In genomic region chr7:71238541-71238940, GRCh38 we compare ENCODE assay signal across 20 cellular contexts.
A peak's percentile ranks its signal among the peaks of the same experiment; 100 is the strongest.
DNase-seq lines count a peak whose midpoint lies in the region; ATAC-seq and TF ChIP-seq lines count a peak whose summit lies in the region.
"Had no signal": no experiment of that assay in that cellular context is flagged by ENCODE, and none has a peak within 500 bp of the region (broad histone marks: within the 10 kb centered on the region; RNA-seq: fewer than 3 reads in every experiment).

No MANE protein-coding gene starts in this region.

- H3K4me3 ChIP-seq in HUES64 (ENCODE audit: low read length) (no peak overlapping the region), testis (no peak overlapping the region)

- peaks cover 24% of the 10 kb centered on the region for H3K4me1 ChIP-seq in HUES64 (ENCODE audit: insufficient read depth, low read length)
- H3K4me1 ChIP-seq in testis = peaks cover 49% of the 10 kb centered on the region

- TF ChIP-seq CTCF in brain (conservative IDR thresholded peaks at IDR 0.05) = no peak
- TF ChIP-seq CTCF in testis (IDR thresholded peaks at IDR 0.05) = no peak
- no peak for TF ChIP-seq CTCF in CD4-positive, alpha-beta T cell (IDR thresholded peaks at IDR 0.05)

- H3K9me3 ChIP-seq in HUES64 (ENCODE audit: insufficient read depth, low read depth, low read length) (no peaks in the 10 kb centered on the region), testis (no peaks in the 10 kb centered on the region)
- no peaks in the 10 kb centered on the region for H3K9me3 ChIP-seq in CD4-positive, alpha-beta T cell (ENCODE audit: control insufficient read depth, low read length)

- H3K27ac ChIP-seq in HUES64 (ENCODE audit: low read depth, low read length) (0 out of 2 replicates have a peak overlapping the region, but pooled peaks have one; percentile 1), testis (peak overlapping the region; percentile 77 to 80)
- H3K27ac ChIP-seq in CD4-positive, alpha-beta T cell (ENCODE audit: low read depth, low read length) = no peak overlapping the region
- H3K27ac ChIP-seq: brain microvascular endothelial cell, HL-60 had no signal

- DNase-seq in myocyte (ENCODE audit: low read depth) (peak; percentile 5), testis (no peak), D341Med (ENCODE audit: low spot score) (no peak), putamen (ENCODE audit: low spot score) (no peak)
- no peak for DNase-seq in CD4-positive, alpha-beta T cell
- DNase-seq: activated CD8-positive, alpha-beta memory T cell treated with anti-CD3 and anti-CD28 coated beads for 24 hours; activated naive CD4-positive, alpha-beta T cell treated with anti-CD3 and anti-CD28 coated beads, Interleukin-2, amount 50 U/mL, for 16 hours; activated T-cell treated with anti-CD3 and anti-CD28 coated beads, Interleukin-2, amount 50 U/mL, for 4 hours; brain microvascular endothelial cell; CD4-positive, CD25-positive, alpha-beta regulatory T cell; DMS53; IMR-90; NCI-H1417; NCI-H524 treated with DMSO at 0.1 percent for 48 hours had no signal

- WGBS in HUES64 = 79% methylated on average over 4 of the region's 4 CpGs
- WGBS in testis, 2 donors = 80 to 93% methylated on average over 4 of the region's 4 CpGs

- H3K36me3 Mint-ChIP-seq in brain = no peaks in the 10 kb centered on the region
- H3K36me3 Mint-ChIP-seq in CD4-positive, alpha-beta T cell (ENCODE audit: low read depth) = no peaks in the 10 kb centered on the region
- H3K36me3 Mint-ChIP-seq: CD4-positive, CD25-positive, alpha-beta regulatory T cell; mesothelial cell of epicardium had no signal

- H3K9ac ChIP-seq in HUES64 (ENCODE audit: low read depth, low read length) = no peak overlapping the region

- H3K36me3 ChIP-seq in HUES64 (ENCODE audit: insufficient read depth, low read length) (no peaks in the 10 kb centered on the region), testis (ENCODE audit: low read depth, missing control alignments) (no peaks in the 10 kb centered on the region)
- H3K36me3 ChIP-seq: brain microvascular endothelial cell had no signal

- CTCF ChIA-PET in CD4-positive, alpha-beta T cell (lab: Charles Lee) = no interaction called here

- peaks cover 53% of the 10 kb centered on the region for H3K4me1 Mint-ChIP-seq in brain
- H3K4me1 Mint-ChIP-seq in CD4-positive, alpha-beta T cell (ENCODE audit: low read depth) = no peaks in the 10 kb centered on the region
- H3K4me1 Mint-ChIP-seq: CD4-positive, CD25-positive, alpha-beta regulatory T cell had no signal

- no peaks in the 10 kb centered on the region for H3K27me3 Mint-ChIP-seq in brain
- H3K27me3 Mint-ChIP-seq in CD4-positive, alpha-beta T cell = no peaks in the 10 kb centered on the region
- H3K27me3 Mint-ChIP-seq: CD4-positive, CD25-positive, alpha-beta regulatory T cell had no signal

- no peak for ATAC-seq in CD4-positive, alpha-beta T cell (ENCODE audit: poor library complexity)
- no peak for ATAC-seq in HG03378 (IDR thresholded peaks at IDR 0.05; ENCODE audit: unreplicated experiment)
- ATAC-seq: activated CD4-positive, CD25-positive, alpha-beta regulatory T cell treated with anti-CD3 and anti-CD28 coated beads, Interleukin-2, amount 50 U/mL, for 24 hours; activated T-cell treated with anti-CD3 and anti-CD28 coated beads, Interleukin-2, amount 50 U/mL, for 4 hours had no signal

- peaks cover 0 to 3% (median 0%) of the 10 kb centered on the region in 5 experiments for H3K9me3 Mint-ChIP-seq in brain
- peaks cover 13% of the 10 kb centered on the region for H3K9me3 Mint-ChIP-seq in CD4-positive, alpha-beta T cell
- H3K9me3 Mint-ChIP-seq: mesothelial cell of epicardium had no signal

- H3K27ac Mint-ChIP-seq in brain = peak overlapping the region in 3 of 5 experiments; percentile 89 to 97 (median 92)
- no peak overlapping the region for H3K27ac Mint-ChIP-seq in CD4-positive, alpha-beta T cell
- H3K27ac Mint-ChIP-seq: CD4-positive, CD25-positive, alpha-beta regulatory T cell had no signal

- POLR2A ChIA-PET in CD4-positive, alpha-beta T cell (lab: Charles Lee) = no interaction called here

- no peak for TF ChIP-seq POLR2A in testis (IDR thresholded peaks at IDR 0.05)

- H3K27me3 ChIP-seq in HUES64 (ENCODE audit: insufficient read depth, low read length) = no peaks in the 10 kb centered on the region
- no peaks in the 10 kb centered on the region for H3K27me3 ChIP-seq in testis
- H3K27me3 ChIP-seq in CD4-positive, alpha-beta T cell (ENCODE audit: control insufficient read depth, insufficient read depth, low read length) = no peaks in the 10 kb centered on the region
- H3K27me3 ChIP-seq: brain microvascular endothelial cell had no signal

- H3K4me3 Mint-ChIP-seq in brain = no peak overlapping the region
- no peak overlapping the region for H3K4me3 Mint-ChIP-seq in CD4-positive, alpha-beta T cell
- H3K4me3 Mint-ChIP-seq: activated T-cell treated with anti-CD3 and anti-CD28 coated beads, Interleukin-2, amount 50 U/mL, for 4 hours; CD4-positive, CD25-positive, alpha-beta regulatory T cell; mesothelial cell of epicardium had no signal

- intact Hi-C loops in testis (cut with DNase I; ENCODE audit: low total_unique reads) = no loop called here
- intact Hi-C loops in CD4-positive, alpha-beta T cell (cut with DNase I, micrococcal nuclease) = loop anchor here in 1 of 2 experiments (10.0 kb wide), 1 partner anchor 64 kb away; no protein-coding TSS in a partner anchor
